In the genomic region with DNA sequence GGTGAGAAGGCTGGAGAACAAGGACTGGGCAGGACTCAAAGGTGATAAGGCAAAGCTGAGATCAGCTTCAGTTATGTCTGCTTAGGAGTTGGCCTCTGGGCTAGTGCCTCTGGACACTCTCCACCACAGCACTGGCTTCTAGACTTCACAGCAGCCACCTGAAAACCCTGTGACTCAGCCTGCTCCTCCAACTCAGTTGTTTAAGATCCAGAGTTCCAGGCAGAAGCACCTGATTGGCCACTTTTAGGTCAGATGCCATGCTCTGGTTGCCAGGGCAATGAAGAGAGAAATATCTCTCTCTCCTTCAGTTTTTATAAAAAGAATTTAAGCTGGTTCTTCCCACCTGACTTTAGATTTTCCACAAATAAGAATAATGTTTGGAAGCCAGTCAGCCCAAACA, we compare ENCODE assay signal across 19 cellular contexts. TPM values are rescaled to one million over a fixed set of nuclear protein-coding genes. Genes with fewer than 3 reads are reported as not detected.
DNase-seq lines count a peak whose midpoint lies in the region; ATAC-seq, FAIRE-seq and TF ChIP-seq lines count a peak whose summit lies in the region.
"Had no signal": no experiment of that assay in that cellular context is flagged by ENCODE, and none has a peak within 500 bp of the region (broad histone marks: within the 10 kb centered on the region; RNA-seq: fewer than 3 reads in every experiment).

No MANE protein-coding gene starts in this region.

- H3K4me3 ChIP-seq in HCT116 (replicated peaks in 1 of 2; ENCODE audit: low read depth in 1 of 2, low read length in 2 of 2) (no peak overlapping the region), H1 (ENCODE audit: extremely low read depth in 1 of 4, insufficient read depth in 2 of 4, low read depth in 3 of 4, low read length in 4 of 4) (no peak overlapping the region), BE2C (ENCODE audit: low read depth, low read length) (no peak overlapping the region)
- H3K4me3 ChIP-seq: SJSA1 had no signal

- H4K5ac ChIP-seq in H1 (ENCODE audit: insufficient read length, low read depth, low read length) = no peak overlapping the region

- no TSS peak for BruUV-seq in HCT116 (replicated peaks; lab: Mats Ljungman, UMichigan)

- TF ChIP-seq RAD21 in HCT116 (IDR thresholded peaks at IDR 0.05; ENCODE audit: low read depth) = no peak
- no peak for TF ChIP-seq RAD21 in H1 (IDR thresholded peaks at IDR 0.05 in 1 of 2, conservative IDR thresholded peaks at IDR 0.05 in 1 of 2; ENCODE audit: low read depth in 2 of 2, low read length in 2 of 2)

- H3K18ac ChIP-seq in H1 (ENCODE audit: extremely low read depth, low read length) = no peak overlapping the region

- no peak overlapping the region for H2BK20ac ChIP-seq in H1 (ENCODE audit: low read length)

- H3K4me2 ChIP-seq in HCT116 (ENCODE audit: low read length) = no peak overlapping the region
- H3K4me2 ChIP-seq in H1 (ENCODE audit: insufficient read depth in 1 of 2, low read depth in 2 of 2, low read length in 2 of 2) = no peak overlapping the region

- no peak overlapping the region for H2BK15ac ChIP-seq in H1 (ENCODE audit: low read length)

- TF ChIP-seq CTCF in HCT116 (IDR thresholded peaks at IDR 0.05 in 2 of 3, conservative IDR thresholded peaks at IDR 0.05 in 1 of 3; ENCODE audit: borderline replicate concordance in 1 of 3, insufficient read depth in 1 of 3, low read depth in 2 of 3, low read length in 2 of 3) (no peak), H1 (IDR thresholded peaks at IDR 0.05; ENCODE audit: control extremely low read depth in 1 of 3, insufficient read depth in 1 of 3, low read depth in 1 of 3, low read length in 3 of 3) (no peak), BE2C (IDR thresholded peaks at IDR 0.05; ENCODE audit: low read depth, low read length) (no peak)

- no peak for FAIRE-seq in H1 (lab: Jason Lieb, UNC)
- FAIRE-seq: GM12892, GM18507, H54 had no signal

- H3K4ac ChIP-seq in H1 (replicated peaks; ENCODE audit: insufficient read length, low read depth, low read length) = no peak overlapping the region

- no peaks in the 10 kb centered on the region for H3K79me1 ChIP-seq in H1 (ENCODE audit: low read depth, low read length)

- RAD21 ChIA-PET in HCT116 (lab: Charles Lee; ENCODE audit: low non-redundant PET in 1 of 2, low total read pairs in 2 of 2, uncharacterized antibody in 2 of 2, unreplicated experiment in 2 of 2) = no interaction called here

- H3K79me2 ChIP-seq in HCT116 (ENCODE audit: insufficient read depth, low read length) (no peaks in the 10 kb centered on the region), H1 (ENCODE audit: control insufficient read depth in 1 of 2, insufficient read depth in 2 of 2, low read length in 2 of 2) (no peaks in the 10 kb centered on the region)

- peaks cover 0 to 8% of the 10 kb centered on the region in 2 experiments; a peak in 1 of 4 replicates for H3K4me1 ChIP-seq in HCT116 (ENCODE audit: control insufficient read depth in 1 of 2, insufficient read depth in 2 of 2, low read length in 2 of 2)
- peaks cover 2 to 7% (median 4%) of the 10 kb centered on the region in 4 experiments; a peak in 4 of 7 replicates for H3K4me1 ChIP-seq in H1 (replicated peaks in 1 of 4; ENCODE audit: control insufficient read depth in 3 of 4, insufficient read depth in 4 of 4, low read length in 3 of 4)
- H3K4me1 ChIP-seq in BE2C = no peaks in the 10 kb centered on the region
- H3K4me1 ChIP-seq: Caco-2 had no signal

- no peak overlapping the region for H3K14ac ChIP-seq in H1 (ENCODE audit: insufficient read length)

- TF ChIP-seq POLR2A in HCT116 (IDR thresholded peaks at IDR 0.05; ENCODE audit: borderline replicate concordance, extremely low read depth, insufficient read depth, insufficient read length) (no peak), H1 (IDR thresholded peaks at IDR 0.05; ENCODE audit: control extremely low read depth in 1 of 2, low read depth in 2 of 2, low read length in 2 of 2) (no peak)

- H4K20me1 ChIP-seq in HCT116 (ENCODE audit: insufficient read depth) = no peaks in the 10 kb centered on the region
- no peaks in the 10 kb centered on the region for H4K20me1 ChIP-seq in H1 (replicated peaks in 1 of 2; ENCODE audit: control insufficient read depth in 1 of 2, insufficient read depth in 2 of 2, low read length in 2 of 2)

- H2BK120ac ChIP-seq in H1 (replicated peaks; ENCODE audit: low read depth, low read length) = no peak overlapping the region

- H2AK5ac ChIP-seq in H1 (ENCODE audit: low read depth, low read length) = no peak overlapping the region

- no peak for TF ChIP-seq EP300 in H1 (IDR thresholded peaks at IDR 0.05; ENCODE audit: borderline replicate concordance in 1 of 2, low read depth in 2 of 2, low read length in 2 of 2)

- H2AFZ ChIP-seq in HCT116 (ENCODE audit: low read depth, low read length, poor library complexity, severe bottlenecking) (no peak overlapping the region), H1 (ENCODE audit: low read length) (peak overlapping the region; percentile 36; the same call in 1 of the 2 replicates)

- no peak overlapping the region for H3K23ac ChIP-seq in H1 (ENCODE audit: insufficient read length)

- H3K36me3 ChIP-seq in HCT116 (ENCODE audit: control insufficient read depth in 1 of 2, insufficient read depth in 2 of 2, low read length in 2 of 2) (no peaks in the 10 kb centered on the region), H1 (ENCODE audit: control insufficient read depth in 2 of 4, insufficient read depth in 4 of 4, low read length in 3 of 4) (no peaks in the 10 kb centered on the region), BE2C (no peaks in the 10 kb centered on the region)
- H3K36me3 ChIP-seq: SJSA1 had no signal

- H3K9me2 ChIP-seq in HCT116 (ENCODE audit: insufficient read depth) = no peaks in the 10 kb centered on the region

- no peak overlapping the region for H2BK5ac ChIP-seq in H1 (ENCODE audit: low read depth, low read length)

- DNase-seq in HCT116 (ENCODE audit: low read depth, low spot score) (no peak), NCI-H226 (peak; percentile 9), H1 (ENCODE audit: low read depth in 1 of 2, low spot score in 2 of 2) (no peak), renal cortical epithelial cell (ENCODE audit: low read depth) (peak; percentile 22), SIG-M5 (lab: John Stamatoyannopoulos, UW) (no peak), BE2C (no peak)
- DNase-seq: Caco-2; CD4-positive, alpha-beta T cell; DMS153; EL; NCI-H1417 treated with DMSO at 0.1 percent for 48 hours; NCI-H187 treated with DMSO at 0.1 percent for 48 hours; NCI-H345; NCI-H524 treated with DMSO at 0.1 percent for 48 hours had no signal

- ATAC-seq in HCT116 (peak; percentile 36; the same call in 1 of the 2 replicates), HG02571 (IDR thresholded peaks at IDR 0.05; ENCODE audit: unreplicated experiment) (no peak)

- H2BK12ac ChIP-seq in H1 (ENCODE audit: low read depth, low read length) = no peak overlapping the region

- no peak overlapping the region for H4K8ac ChIP-seq in H1 (ENCODE audit: extremely low read depth, insufficient read depth, low read length)

- H3K27me3 ChIP-seq in HCT116 (ENCODE audit: insufficient read depth, low read length) = no peaks in the 10 kb centered on the region
- peaks cover 0 to 6% (median 1%) of the 10 kb centered on the region in 4 experiments; a peak in 4 of 7 replicates for H3K27me3 ChIP-seq in H1 (replicated peaks in 1 of 4; ENCODE audit: control insufficient read depth in 3 of 4, extremely low read depth in 1 of 4, insufficient read depth in 3 of 4, low read length in 3 of 4)
- no peaks in the 10 kb centered on the region for H3K27me3 ChIP-seq in BE2C
- H3K27me3 ChIP-seq: SJSA1 had no signal

- H4K91ac ChIP-seq in H1 (replicated peaks; ENCODE audit: insufficient read length, low read length) = no peak overlapping the region

- CTCF ChIA-PET in HCT116 (lab: Charles Lee) (no interaction called here), H1 (lab: Charles Lee; ENCODE audit: partially characterized antibody) (interaction anchor here (0.9 to 1.5 kb wide), 5 partner anchors 12 to 203 kb away, joined by 3 to 4 read pairs (median 3); no protein-coding TSS in a partner anchor)

- H3K9ac ChIP-seq in HCT116 (ENCODE audit: low read length) (no peak overlapping the region), H1 (replicated peaks in 1 of 4; ENCODE audit: extremely low read depth in 1 of 4, low read depth in 3 of 4, low read length in 3 of 4) (no peak overlapping the region; a peak in 1 of 7 replicates)

- POLR2A ChIA-PET in HCT116 (lab: Charles Lee) = no interaction called here
- POLR2A ChIA-PET in H1 (lab: Charles Lee; ENCODE audit: partially characterized antibody) = no interaction called here

- no peak overlapping the region for H3K56ac ChIP-seq in H1 (replicated peaks; ENCODE audit: insufficient read length, low read depth, low read length)

- H3K9me3 ChIP-seq in HCT116 (ENCODE audit: control insufficient read depth in 1 of 2, insufficient read depth in 1 of 2, low read depth in 1 of 2, low read length in 2 of 2) (no peaks in the 10 kb centered on the region), H1 (ENCODE audit: insufficient read depth in 2 of 2, low read depth in 1 of 2, low read length in 1 of 2) (no peaks in the 10 kb centered on the region), BE2C (no peaks in the 10 kb centered on the region)
- H3K9me3 ChIP-seq: Caco-2, SJSA1 had no signal

- no peak overlapping the region for H3K27ac ChIP-seq in HCT116 (ENCODE audit: low read depth, low read length)
- no peak overlapping the region for H3K27ac ChIP-seq in H1 (ENCODE audit: low read depth, low read length)
- H3K27ac ChIP-seq: SJSA1 had no signal

- intact Hi-C loops in HCT116 (cut with micrococcal nuclease) = no loop called here

- no peaks in the 10 kb centered on the region for H3K23me2 ChIP-seq in H1 (ENCODE audit: low read depth, low read length)

TF ChIP-seq in HCT116, 20 proteins besides CTCF, POLR2A, EP300 and RAD21 (continues in another document):
- TF ChIP-seq EZH2 (IDR thresholded peaks at IDR 0.05) (no peak), CBX3 (IDR thresholded peaks at IDR 0.05; ENCODE audit: low read depth) (no peak), SP1 (IDR thresholded peaks at IDR 0.05; ENCODE audit: low read depth) (no peak)

TF ChIP-seq in H1, 55 proteins besides CTCF, POLR2A, EP300 and RAD21 (continues in another document):
- TF ChIP-seq POLR2AphosphoS5 (IDR thresholded peaks at IDR 0.05; ENCODE audit: low read depth, low read length) = no peak
- no peak for TF ChIP-seq TEAD4 (IDR thresholded peaks at IDR 0.05; ENCODE audit: low read depth, low read length)
- no peak for TF ChIP-seq FOSL1 (IDR thresholded peaks at IDR 0.05; ENCODE audit: insufficient read depth, low read depth, low read length)

RNA-seq across cellular contexts. Expression of a gene that starts 47.9 kb away (rescaled TPM):
- total RNA-seq in HCT116 (2021; ENCODE audit: unreplicated experiment) (25.4 TPM), renal cortical epithelial cell (43.9 and 122 TPM in 2 replicates)
- polyA plus RNA-seq in HCT116 (2012) = 13.8 and 14.2 TPM in 2 replicates
- total RNA-seq in H1 (2021; fragmentation: NEBNext Ultra II Directional; extraction: Animal tissue kit (Norgen Biotek cat#: 25700)) = 27.9 and 29.8 TPM in 2 replicates
- 9.7 and 14.0 TPM in 2 replicates for polyA plus RNA-seq in H1 (2011; rRNA removed)
- 19.1 TPM for polyA plus RNA-seq in H1 (2011; cell fraction: cytosol; rRNA removed)
- polyA plus RNA-seq in H1 (2011; cell fraction: nucleus; rRNA removed) = 32.5 TPM
- polyA plus RNA-seq in H1 (2012, experiment 1 of 2) = 11.9 to 20.3 TPM (median 18.2 TPM) in 4 replicates
- polyA plus RNA-seq in H1 (2012, experiment 2 of 2) = 0.85 TPM
- polyA plus RNA-seq in H1 (2013, experiment 1 of 2) = 24.2 TPM
- 19.8 TPM for polyA plus RNA-seq in H1 (2013, experiment 2 of 2)
- polyA minus RNA-seq in H1 (2011; rRNA and poly(A)+ RNA removed) = 105 and 121 TPM in 2 replicates
- polyA minus RNA-seq in H1 (2011; cell fraction: cytosol; rRNA and poly(A)+ RNA removed) = 40.0 TPM
- 256 TPM for polyA minus RNA-seq in H1 (2011; cell fraction: nucleus; rRNA and poly(A)+ RNA removed)
- 6.4 TPM for polyA plus RNA-seq in BE2C (2012; ENCODE audit: insufficient read depth, insufficient read length, low read depth)

Comparison
In these comparisons a context has a peak if more than half of its experiments do, and no peak if none do; other contexts are left out.
1. DNase-seq: peak in NCI-H226 (single experiment) and renal cortical epithelial cell (single experiment); none in HCT116 (single experiment), H1 (0 of 2), SIG-M5 (single experiment) and BE2C (single experiment).